Comparison of ENCODE assay signal across 23 cellular contexts in the genomic region with DNA sequence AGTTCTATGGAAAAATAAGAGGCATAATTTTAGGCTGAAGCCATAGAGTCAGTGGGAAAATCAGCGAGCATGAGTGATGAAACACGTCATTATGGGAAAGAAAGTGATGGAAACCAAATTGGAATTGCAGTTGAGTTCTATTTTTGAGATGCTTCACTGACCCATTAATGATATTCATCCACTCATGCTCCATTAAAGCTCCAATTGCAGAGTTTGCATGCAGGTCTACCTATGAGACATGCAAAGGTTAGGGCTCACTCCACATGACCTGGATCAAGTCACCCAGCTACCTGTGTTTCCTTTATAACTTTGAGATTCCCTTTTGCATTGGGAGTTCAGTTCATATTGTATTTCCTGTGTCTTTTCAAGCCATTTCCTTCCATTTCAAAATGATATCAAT. TPM values are rescaled to one million over a fixed set of nuclear protein-coding genes. Genes with fewer than 3 reads are reported as not detected.
DNase-seq lines count a peak whose midpoint lies in the region; ATAC-seq, FAIRE-seq and TF ChIP-seq lines count a peak whose summit lies in the region.
"Had no signal": no experiment of that assay in that cellular context is flagged by ENCODE, and none has a peak within 500 bp of the region (broad histone marks: within the 10 kb centered on the region; RNA-seq: fewer than 3 reads in every experiment).

No MANE protein-coding gene starts in this region.

- no peak for TF ChIP-seq RAD21 in HepG2 (CRISPR knock-in tag; IDR thresholded peaks at IDR 0.05)

- H3K4me3 ChIP-seq in bronchial epithelial cell (ENCODE audit: low read depth, low read length): no peak overlapping the region
- no peak overlapping the region for H3K4me3 ChIP-seq in stomach
- H3K4me3 ChIP-seq in HepG2 (replicated peaks in 1 of 3; ENCODE audit: insufficient read depth in 1 of 3, low read depth in 2 of 3, low read length in 3 of 3): no peak overlapping the region
- H3K4me3 ChIP-seq: GM23248 had no signal

- H3K27me3 Mint-ChIP-seq in activated T-helper 17 cell treated with anti-CD3 and anti-CD28 coated beads, Interleukin-2, amount 50 U/mL, for 72 hours: peaks cover 14% of the 10 kb centered on the region

- WGBS in stomach, 5 donors: 85 to 98% (median 91%) methylated on average over 2 of the region's 2 CpGs
- WGBS in HepG2 (ENCODE audit: low lambda C conversion rate): 73% methylated on average over 2 of the region's 2 CpGs

- CTCF ChIA-PET in HepG2 (lab: Yijun Ruan, JAX; ENCODE audit: low intra/inter-chr PET ratio, low total read pairs): no interaction called here

- H3K27ac Mint-ChIP-seq in activated T-helper 17 cell treated with anti-CD3 and anti-CD28 coated beads, Interleukin-2, amount 50 U/mL, for 72 hours: no peak overlapping the region
- H3K27ac Mint-ChIP-seq: CD4-positive, alpha-beta memory T cell had no signal

- no peaks in the 10 kb centered on the region for H3K4me1 Mint-ChIP-seq in activated T-helper 17 cell treated with anti-CD3 and anti-CD28 coated beads, Interleukin-2, amount 50 U/mL, for 72 hours
- H3K4me1 Mint-ChIP-seq: CD4-positive, alpha-beta memory T cell had no signal

- H3K36me3 Mint-ChIP-seq in activated T-helper 17 cell treated with anti-CD3 and anti-CD28 coated beads, Interleukin-2, amount 50 U/mL, for 72 hours (ENCODE audit: low read depth): no peaks in the 10 kb centered on the region
- H3K36me3 Mint-ChIP-seq: CD4-positive, alpha-beta memory T cell had no signal

- no peak overlapping the region for H3K9ac ChIP-seq in HepG2 (ENCODE audit: insufficient read depth, low read depth, low read length)
- H3K9ac ChIP-seq: GM23248 had no signal

- no peaks in the 10 kb centered on the region for H4K20me1 ChIP-seq in HepG2 (ENCODE audit: insufficient read depth, low read length)

- H3K4me1 ChIP-seq in stomach: no peaks in the 10 kb centered on the region
- H3K4me1 ChIP-seq in HepG2 (ENCODE audit: insufficient read depth, low read length): no peaks in the 10 kb centered on the region

- TF ChIP-seq CTCF in bronchial epithelial cell (IDR thresholded peaks at IDR 0.05; ENCODE audit: insufficient read depth, low read length, severe bottlenecking): no peak
- TF ChIP-seq CTCF in stomach (IDR thresholded peaks at IDR 0.05): no peak
- no peak for TF ChIP-seq CTCF in HepG2 (CRISPR knock-in tag; IDR thresholded peaks at IDR 0.05)

- FAIRE-seq in bronchial epithelial cell (lab: Jason Lieb, UNC) (peak; percentile 36), HepG2 (lab: Jason Lieb, UNC) (no peak)
- FAIRE-seq: GM12891, GM18507, GM19239, H1 had no signal

- no peaks in the 10 kb centered on the region for H3K79me2 ChIP-seq in HepG2 (ENCODE audit: insufficient read depth, low read length)

- H3K4me2 ChIP-seq in HepG2 (ENCODE audit: low read depth, low read length): no peak overlapping the region

- no peaks in the 10 kb centered on the region for H3K9me3 ChIP-seq in stomach
- no peaks in the 10 kb centered on the region for H3K9me3 ChIP-seq in HepG2 (ENCODE audit: low read length)

- in situ Hi-C loops in HepG2 (cut with HindIII; ENCODE audit: extremely low pct_ligation_motif_present, low pct_unique_long_range_greater_than_20kb): no loop called here

- TF ChIP-seq POLR2A in stomach (IDR thresholded peaks at IDR 0.05) (no peak), HepG2 (IDR thresholded peaks at IDR 0.05; ENCODE audit: insufficient read depth in 1 of 2, low read depth in 2 of 2, low read length in 2 of 2) (no peak)

- H3K27me3 ChIP-seq in bronchial epithelial cell (ENCODE audit: control insufficient read depth, insufficient read depth, low read length) (no peaks in the 10 kb centered on the region), stomach (peaks cover 0 to 10% (median 0%) of the 10 kb centered on the region in 3 donors), HepG2 (ENCODE audit: control insufficient read depth in 1 of 2, insufficient read depth in 2 of 2, low read length in 2 of 2) (peaks cover 0 to 5% of the 10 kb centered on the region in 2 experiments; a peak in 1 of 5 replicates)

- H3K27ac ChIP-seq in stomach (no peak overlapping the region), HepG2 (ENCODE audit: extremely low read length, insufficient read depth, low read length) (no peak overlapping the region)
- H3K27ac ChIP-seq: GM23248 had no signal

- DNase-seq in NCI-H526 (lab: John Stamatoyannopoulos, UW) (peak; percentile 19 to 61), bronchial epithelial cell (ENCODE audit: low read depth) (no peak), renal cortical epithelial cell (ENCODE audit: low read depth) (peak; percentile 53), stomach (no peak), HepG2 (ENCODE audit: low spot score) (no peak)
- DNase-seq: C1 segment of cervical spinal cord; Calu3; CD4-positive, alpha-beta memory T cell; COR-L47; DMS53; EL; GDM1; GM23248; H7; HCEC 1CT had no signal

- intact Hi-C loops in stomach (cut with DNase I; ENCODE audit: low total_unique reads) (no loop called here), HepG2 (cut with micrococcal nuclease; ENCODE audit: unreplicated experiment) (no loop called here)

- H3K9me3 Mint-ChIP-seq in activated T-helper 17 cell treated with anti-CD3 and anti-CD28 coated beads, Interleukin-2, amount 50 U/mL, for 72 hours: no peaks in the 10 kb centered on the region

- POLR2A ChIA-PET in HepG2 (lab: Yijun Ruan, JAX): no interaction called here

- TF ChIP-seq EP300 in stomach (IDR thresholded peaks at IDR 0.05) (no peak), HepG2 (IDR thresholded peaks at IDR 0.05; ENCODE audit: low read depth in 2 of 2, low read length in 2 of 2) (no peak), HepG2 (CRISPR knock-in tag; IDR thresholded peaks at IDR 0.05; ENCODE audit: borderline replicate concordance) (no peak)

- no peaks in the 10 kb centered on the region for H3K36me3 ChIP-seq in bronchial epithelial cell (ENCODE audit: control insufficient read depth, insufficient read depth, low read length)
- no peaks in the 10 kb centered on the region for H3K36me3 ChIP-seq in stomach
- H3K36me3 ChIP-seq in HepG2 (replicated peaks in 1 of 2; ENCODE audit: control insufficient read depth in 1 of 2, insufficient read depth in 2 of 2, low read length in 2 of 2): no peaks in the 10 kb centered on the region

- no peak for ATAC-seq in activated T-helper 17 cell treated with anti-CD3 and anti-CD28 coated beads, Interleukin-2, amount 50 U/mL, for 72 hours (replicated peaks)
- ATAC-seq in HepG2: no peak

- H2AFZ ChIP-seq in HepG2 (ENCODE audit: low read length): no peak overlapping the region
- H2AFZ ChIP-seq: GM23248 had no signal

- H3K4me3 Mint-ChIP-seq in activated T-helper 17 cell treated with anti-CD3 and anti-CD28 coated beads, Interleukin-2, amount 50 U/mL, for 72 hours: no peak overlapping the region
- H3K4me3 Mint-ChIP-seq: CD4-positive, alpha-beta memory T cell had no signal

- BruUV-seq in HepG2 (replicated peaks; lab: Mats Ljungman, UMichigan): no TSS peak

RNA-seq across cellular contexts. Expression of gene KRTAP2-4, which starts 8.0 kb away (rescaled TPM):
- total RNA-seq in bronchial epithelial cell (not detected in 2 replicates), renal cortical epithelial cell (not detected in 2 replicates), stomach (not detected), HepG2 (2016; rRNA removed; fragmentation: Illumina TruSeq; extraction: Trizol) (not detected in 2 replicates)
- polyA plus RNA-seq in stomach (not detected), HepG2 (2011; rRNA removed) (not detected in 2 replicates)
- total RNA-seq in activated T-helper 17 cell treated with anti-CD3 and anti-CD28 coated beads, Interleukin-2, amount 50 U/mL, for 72 hours: not detected
- not detected in 2 replicates for total RNA-seq in HepG2 (2016; cell fraction: cytosol; rRNA removed; fragmentation: Illumina TruSeq; extraction: Trizol; ENCODE audit: low read depth)
- total RNA-seq in HepG2 (2016; cell fraction: insoluble cytoplasmic fraction; rRNA removed; fragmentation: Illumina TruSeq; extraction: Trizol): not detected in 2 replicates
- total RNA-seq in HepG2 (2016; cell fraction: membrane; rRNA removed; fragmentation: Illumina TruSeq; extraction: Trizol): not detected in 2 replicates
- not detected in 2 replicates for total RNA-seq in HepG2 (2016; cell fraction: nucleus; rRNA removed; fragmentation: Illumina TruSeq; extraction: Trizol)
- not detected in 2 replicates for polyA plus RNA-seq in HepG2 (2011; cell fraction: cytosol; rRNA removed)
- polyA plus RNA-seq in HepG2 (2011; cell fraction: nucleus; rRNA removed): not detected in 2 replicates
- not detected in 2 replicates for polyA plus RNA-seq in HepG2 (2012)
- not detected in 2 replicates for polyA plus RNA-seq in HepG2 (2016; cell fraction: cytosol; fragmentation: Illumina TruSeq; extraction: Trizol; ENCODE audit: low read depth)
- polyA plus RNA-seq in HepG2 (2016; cell fraction: insoluble cytoplasmic fraction; fragmentation: Illumina TruSeq; extraction: Trizol; ENCODE audit: low read depth): not detected in 2 replicates
- not detected in 2 replicates for polyA plus RNA-seq in HepG2 (2016; cell fraction: membrane; fragmentation: Illumina TruSeq; extraction: Trizol; ENCODE audit: low read depth)
- not detected in 2 replicates for polyA plus RNA-seq in HepG2 (2016; cell fraction: nucleus; fragmentation: Illumina TruSeq; extraction: Trizol; ENCODE audit: insufficient read depth, low read depth)
- not detected in 2 replicates for polyA minus RNA-seq in HepG2 (2011; rRNA and poly(A)+ RNA removed; ENCODE audit: low replicate concordance)
- polyA minus RNA-seq in HepG2 (2011; cell fraction: cytosol; rRNA and poly(A)+ RNA removed): 0.88 TPM in 1 of 2 replicates, not detected in the other
- not detected in 2 replicates for polyA minus RNA-seq in HepG2 (2011; cell fraction: nucleus; rRNA and poly(A)+ RNA removed)
- total RNA-seq: A172; A673; Calu3; CD4-positive, alpha-beta memory T cell; GM23248; H1; H7 had no signal
- polyA plus RNA-seq: BJ; CD4-positive, alpha-beta memory T cell; GM23248; H1 had no signal

RNA-seq across cellular contexts. Expression of gene KRTAP4-7, which starts 10.3 kb away (rescaled TPM):
- total RNA-seq in bronchial epithelial cell: not detected in 2 replicates
- not detected in 2 replicates for total RNA-seq in renal cortical epithelial cell
- not detected for total RNA-seq in stomach
- polyA plus RNA-seq in stomach: not detected
- not detected for total RNA-seq in activated T-helper 17 cell treated with anti-CD3 and anti-CD28 coated beads, Interleukin-2, amount 50 U/mL, for 72 hours
- not detected in 2 replicates for total RNA-seq in HepG2 (2016; rRNA removed; fragmentation: Illumina TruSeq; extraction: Trizol)
- not detected in 2 replicates for total RNA-seq in HepG2 (2016; cell fraction: cytosol; rRNA removed; fragmentation: Illumina TruSeq; extraction: Trizol; ENCODE audit: low read depth)
- total RNA-seq in HepG2 (2016; cell fraction: insoluble cytoplasmic fraction; rRNA removed; fragmentation: Illumina TruSeq; extraction: Trizol): not detected in 2 replicates
- not detected in 2 replicates for total RNA-seq in HepG2 (2016; cell fraction: membrane; rRNA removed; fragmentation: Illumina TruSeq; extraction: Trizol)
- not detected in 2 replicates for total RNA-seq in HepG2 (2016; cell fraction: nucleus; rRNA removed; fragmentation: Illumina TruSeq; extraction: Trizol)
- polyA plus RNA-seq in HepG2 (2011; rRNA removed): not detected in 2 replicates
- polyA plus RNA-seq in HepG2 (2011; cell fraction: cytosol; rRNA removed): not detected in 2 replicates
- polyA plus RNA-seq in HepG2 (2011; cell fraction: nucleus; rRNA removed): not detected in 2 replicates
- not detected in 2 replicates for polyA plus RNA-seq in HepG2 (2012)
- not detected in 2 replicates for polyA plus RNA-seq in HepG2 (2016; cell fraction: cytosol; fragmentation: Illumina TruSeq; extraction: Trizol; ENCODE audit: low read depth)
- not detected in 2 replicates for polyA plus RNA-seq in HepG2 (2016; cell fraction: insoluble cytoplasmic fraction; fragmentation: Illumina TruSeq; extraction: Trizol; ENCODE audit: low read depth)
- polyA plus RNA-seq in HepG2 (2016; cell fraction: membrane; fragmentation: Illumina TruSeq; extraction: Trizol; ENCODE audit: low read depth): not detected in 2 replicates
- not detected in 2 replicates for polyA plus RNA-seq in HepG2 (2016; cell fraction: nucleus; fragmentation: Illumina TruSeq; extraction: Trizol; ENCODE audit: insufficient read depth, low read depth)
- not detected in 2 replicates for polyA minus RNA-seq in HepG2 (2011; rRNA and poly(A)+ RNA removed; ENCODE audit: low replicate concordance)
- not detected in 2 replicates for polyA minus RNA-seq in HepG2 (2011; cell fraction: cytosol; rRNA and poly(A)+ RNA removed)
- polyA minus RNA-seq in HepG2 (2011; cell fraction: nucleus; rRNA and poly(A)+ RNA removed): not detected in 2 replicates
- total RNA-seq: A172; A673; Calu3; CD4-positive, alpha-beta memory T cell; GM23248; H1; H7 had no signal
- polyA plus RNA-seq: BJ; CD4-positive, alpha-beta memory T cell; GM23248; H1 had no signal

RNA-seq across cellular contexts. Expression of gene KRTAP2-3, which starts 13.8 kb away (rescaled TPM):
- total RNA-seq in bronchial epithelial cell (not detected in 2 replicates), renal cortical epithelial cell (0.55 and 5.9 TPM in 2 replicates), stomach (not detected), HepG2 (2016; rRNA removed; fragmentation: Illumina TruSeq; extraction: Trizol) (not detected in 2 replicates)
- polyA plus RNA-seq in stomach (not detected), HepG2 (2011; rRNA removed) (0.24 and 0.25 TPM in 2 replicates)
- not detected for total RNA-seq in activated T-helper 17 cell treated with anti-CD3 and anti-CD28 coated beads, Interleukin-2, amount 50 U/mL, for 72 hours
- not detected in 2 replicates for total RNA-seq in HepG2 (2016; cell fraction: cytosol; rRNA removed; fragmentation: Illumina TruSeq; extraction: Trizol; ENCODE audit: low read depth)
- total RNA-seq in HepG2 (2016; cell fraction: insoluble cytoplasmic fraction; rRNA removed; fragmentation: Illumina TruSeq; extraction: Trizol): not detected in 2 replicates
- not detected in 2 replicates for total RNA-seq in HepG2 (2016; cell fraction: membrane; rRNA removed; fragmentation: Illumina TruSeq; extraction: Trizol)
- not detected in 2 replicates for total RNA-seq in HepG2 (2016; cell fraction: nucleus; rRNA removed; fragmentation: Illumina TruSeq; extraction: Trizol)
- 0.23 TPM in 1 of 2 replicates, not detected in the other for polyA plus RNA-seq in HepG2 (2011; cell fraction: cytosol; rRNA removed)
- polyA plus RNA-seq in HepG2 (2011; cell fraction: nucleus; rRNA removed): 0.62 and 0.96 TPM in 2 replicates
- 0.17 TPM in 1 of 2 replicates, not detected in the other for polyA plus RNA-seq in HepG2 (2012)
- 0.12 and 0.32 TPM in 2 replicates for polyA plus RNA-seq in HepG2 (2016; cell fraction: cytosol; fragmentation: Illumina TruSeq; extraction: Trizol; ENCODE audit: low read depth)
- polyA plus RNA-seq in HepG2 (2016; cell fraction: insoluble cytoplasmic fraction; fragmentation: Illumina TruSeq; extraction: Trizol; ENCODE audit: low read depth): not detected in 2 replicates
- polyA plus RNA-seq in HepG2 (2016; cell fraction: membrane; fragmentation: Illumina TruSeq; extraction: Trizol; ENCODE audit: low read depth): 0.20 and 0.31 TPM in 2 replicates
- polyA plus RNA-seq in HepG2 (2016; cell fraction: nucleus; fragmentation: Illumina TruSeq; extraction: Trizol; ENCODE audit: insufficient read depth, low read depth): not detected in 2 replicates
- polyA minus RNA-seq in HepG2 (2011; rRNA and poly(A)+ RNA removed; ENCODE audit: low replicate concordance): not detected in 2 replicates
- polyA minus RNA-seq in HepG2 (2011; cell fraction: cytosol; rRNA and poly(A)+ RNA removed): not detected in 2 replicates
- not detected in 2 replicates for polyA minus RNA-seq in HepG2 (2011; cell fraction: nucleus; rRNA and poly(A)+ RNA removed)
- total RNA-seq: A673; CD4-positive, alpha-beta memory T cell; H1; H7 had no signal
- polyA plus RNA-seq: CD4-positive, alpha-beta memory T cell; H1 had no signal

RNA-seq across cellular contexts. Expression of gene KRTAP2-2, which starts 18.6 kb away (rescaled TPM):
- not detected in 2 replicates for total RNA-seq in bronchial epithelial cell
- total RNA-seq in renal cortical epithelial cell: 0.15 TPM in 1 of 2 replicates, not detected in the other
- total RNA-seq in stomach: not detected
- not detected for polyA plus RNA-seq in stomach
- not detected for total RNA-seq in activated T-helper 17 cell treated with anti-CD3 and anti-CD28 coated beads, Interleukin-2, amount 50 U/mL, for 72 hours
- not detected in 2 replicates for total RNA-seq in HepG2 (2016; rRNA removed; fragmentation: Illumina TruSeq; extraction: Trizol)
- not detected in 2 replicates for total RNA-seq in HepG2 (2016; cell fraction: cytosol; rRNA removed; fragmentation: Illumina TruSeq; extraction: Trizol; ENCODE audit: low read depth)
- not detected in 2 replicates for total RNA-seq in HepG2 (2016; cell fraction: insoluble cytoplasmic fraction; rRNA removed; fragmentation: Illumina TruSeq; extraction: Trizol)
- not detected in 2 replicates for total RNA-seq in HepG2 (2016; cell fraction: membrane; rRNA removed; fragmentation: Illumina TruSeq; extraction: Trizol)
- total RNA-seq in HepG2 (2016; cell fraction: nucleus; rRNA removed; fragmentation: Illumina TruSeq; extraction: Trizol): not detected in 2 replicates
- not detected in 2 replicates for polyA plus RNA-seq in HepG2 (2011; rRNA removed)
- not detected in 2 replicates for polyA plus RNA-seq in HepG2 (2011; cell fraction: cytosol; rRNA removed)
- polyA plus RNA-seq in HepG2 (2011; cell fraction: nucleus; rRNA removed): 0.32 TPM in 1 of 2 replicates, not detected in the other
- not detected in 2 replicates for polyA plus RNA-seq in HepG2 (2012)
- polyA plus RNA-seq in HepG2 (2016; cell fraction: cytosol; fragmentation: Illumina TruSeq; extraction: Trizol; ENCODE audit: low read depth): not detected in 2 replicates
- polyA plus RNA-seq in HepG2 (2016; cell fraction: insoluble cytoplasmic fraction; fragmentation: Illumina TruSeq; extraction: Trizol; ENCODE audit: low read depth): not detected in 2 replicates
- polyA plus RNA-seq in HepG2 (2016; cell fraction: membrane; fragmentation: Illumina TruSeq; extraction: Trizol; ENCODE audit: low read depth): not detected in 2 replicates
- polyA plus RNA-seq in HepG2 (2016; cell fraction: nucleus; fragmentation: Illumina TruSeq; extraction: Trizol; ENCODE audit: insufficient read depth, low read depth): not detected in 2 replicates
- not detected in 2 replicates for polyA minus RNA-seq in HepG2 (2011; rRNA and poly(A)+ RNA removed; ENCODE audit: low replicate concordance)
- not detected in 2 replicates for polyA minus RNA-seq in HepG2 (2011; cell fraction: cytosol; rRNA and poly(A)+ RNA removed)
- not detected in 2 replicates for polyA minus RNA-seq in HepG2 (2011; cell fraction: nucleus; rRNA and poly(A)+ RNA removed)
- total RNA-seq: A172; A673; Calu3; CD4-positive, alpha-beta memory T cell; GM23248; H1; H7 had no signal
- polyA plus RNA-seq: CD4-positive, alpha-beta memory T cell; H1 had no signal

RNA-seq across cellular contexts. Expression of gene KRTAP4-8, which starts 24.3 kb away (rescaled TPM):
- total RNA-seq in bronchial epithelial cell (not detected in 2 replicates), renal cortical epithelial cell (not detected in 2 replicates), stomach (not detected), HepG2 (2016; rRNA removed; fragmentation: Illumina TruSeq; extraction: Trizol) (not detected in 2 replicates)
- polyA plus RNA-seq in stomach (not detected), HepG2 (2011; rRNA removed) (not detected in 2 replicates)
- not detected for total RNA-seq in activated T-helper 17 cell treated with anti-CD3 and anti-CD28 coated beads, Interleukin-2, amount 50 U/mL, for 72 hours
- total RNA-seq in HepG2 (2016; cell fraction: cytosol; rRNA removed; fragmentation: Illumina TruSeq; extraction: Trizol; ENCODE audit: low read depth): not detected in 2 replicates
- total RNA-seq in HepG2 (2016; cell fraction: insoluble cytoplasmic fraction; rRNA removed; fragmentation: Illumina TruSeq; extraction: Trizol): not detected in 2 replicates
- not detected in 2 replicates for total RNA-seq in HepG2 (2016; cell fraction: membrane; rRNA removed; fragmentation: Illumina TruSeq; extraction: Trizol)
- not detected in 2 replicates for total RNA-seq in HepG2 (2016; cell fraction: nucleus; rRNA removed; fragmentation: Illumina TruSeq; extraction: Trizol)
- not detected in 2 replicates for polyA plus RNA-seq in HepG2 (2011; cell fraction: cytosol; rRNA removed)
- polyA plus RNA-seq in HepG2 (2011; cell fraction: nucleus; rRNA removed): not detected in 2 replicates
- polyA plus RNA-seq in HepG2 (2012): not detected in 2 replicates
- polyA plus RNA-seq in HepG2 (2016; cell fraction: cytosol; fragmentation: Illumina TruSeq; extraction: Trizol; ENCODE audit: low read depth): not detected in 2 replicates
- polyA plus RNA-seq in HepG2 (2016; cell fraction: insoluble cytoplasmic fraction; fragmentation: Illumina TruSeq; extraction: Trizol; ENCODE audit: low read depth): not detected in 2 replicates
- polyA plus RNA-seq in HepG2 (2016; cell fraction: membrane; fragmentation: Illumina TruSeq; extraction: Trizol; ENCODE audit: low read depth): not detected in 2 replicates
- not detected in 2 replicates for polyA plus RNA-seq in HepG2 (2016; cell fraction: nucleus; fragmentation: Illumina TruSeq; extraction: Trizol; ENCODE audit: insufficient read depth, low read depth)
- not detected in 2 replicates for polyA minus RNA-seq in HepG2 (2011; rRNA and poly(A)+ RNA removed; ENCODE audit: low replicate concordance)
- polyA minus RNA-seq in HepG2 (2011; cell fraction: cytosol; rRNA and poly(A)+ RNA removed): not detected in 2 replicates
- not detected in 2 replicates for polyA minus RNA-seq in HepG2 (2011; cell fraction: nucleus; rRNA and poly(A)+ RNA removed)
- total RNA-seq: A172; A673; Calu3; CD4-positive, alpha-beta memory T cell; GM23248; H1; H7 had no signal
- polyA plus RNA-seq: BJ; CD4-positive, alpha-beta memory T cell; GM23248; H1 had no signal

Comparison
In these comparisons a context has a peak if more than half of its experiments do, and no peak if none do; other contexts are left out.
1. DNase-seq: peak in NCI-H526 (2 of 2) and renal cortical epithelial cell (single experiment); none in bronchial epithelial cell (single experiment), stomach (single experiment) and HepG2 (single experiment).